ENCODE assay signal across 24 cellular contexts in the genomic region with DNA sequence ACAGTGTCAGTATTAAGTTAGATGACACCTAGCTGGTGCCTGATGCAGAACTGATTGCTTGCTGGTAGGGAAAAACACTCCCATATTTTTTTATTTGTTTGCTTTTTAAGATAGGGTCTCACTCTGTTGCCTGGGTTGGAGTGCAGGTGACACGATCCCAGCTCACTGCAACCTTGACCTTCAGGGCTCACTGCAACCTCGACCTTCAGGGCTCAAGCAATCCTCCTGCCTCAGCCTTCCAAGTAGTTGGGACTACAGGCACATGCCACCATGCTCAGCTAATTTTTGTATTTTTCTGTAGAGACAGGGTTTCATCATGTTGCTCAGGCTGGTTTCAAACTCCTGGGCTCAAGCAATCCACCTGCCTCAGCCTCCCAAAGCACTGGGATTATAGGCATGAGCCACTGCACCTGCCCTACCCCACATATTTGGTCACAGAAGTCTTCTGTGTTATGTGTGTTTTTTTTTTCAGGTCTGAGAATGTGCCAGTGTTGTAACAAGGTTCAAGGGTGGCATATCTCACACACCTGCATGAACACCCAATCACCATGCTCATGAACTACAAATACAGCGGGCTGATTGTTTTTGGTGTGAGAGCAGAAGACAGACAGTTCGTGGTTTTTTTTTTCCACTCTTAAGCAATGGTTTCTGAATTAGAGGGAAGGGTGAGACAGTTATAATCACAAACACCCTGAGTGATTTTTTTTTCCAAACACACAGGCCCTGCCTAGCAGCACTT. TPM values are rescaled to one million over a fixed set of nuclear protein-coding genes. Genes with fewer than 3 reads are reported as not detected.
DNase-seq lines count a peak whose midpoint lies in the region; ATAC-seq and TF ChIP-seq lines count a peak whose summit lies in the region.
"Had no signal": no experiment of that assay in that cellular context is flagged by ENCODE, and none has a peak within 500 bp of the region (broad histone marks: within the 10 kb centered on the region; RNA-seq: fewer than 3 reads in every experiment).

No MANE protein-coding gene starts in this region.

- H3K27ac ChIP-seq in colonic mucosa: peak overlapping the region; percentile 8
- H3K27ac ChIP-seq: 22Rv1, C4-2B, SJSA1 had no signal

- no peaks in the 10 kb centered on the region for H3K9me3 Mint-ChIP-seq in progenitor cell of endocrine pancreas (ENCODE audit: low read depth)
- H3K9me3 Mint-ChIP-seq: activated naive CD4-positive, alpha-beta T cell treated with anti-CD3 and anti-CD28 coated beads, Interleukin-2, amount 50 U/mL, for 24 hours; naive B cell had no signal

- H3K27me3 ChIP-seq in colonic mucosa: no peaks in the 10 kb centered on the region
- H3K27me3 ChIP-seq: SJSA1 had no signal

- H3K4me1 Mint-ChIP-seq in progenitor cell of endocrine pancreas (ENCODE audit: low read depth): peaks cover 2% of the 10 kb centered on the region

- no peak for TF ChIP-seq CTCF in colonic mucosa (IDR thresholded peaks at IDR 0.05)
- no peak for TF ChIP-seq CTCF in progenitor cell of endocrine pancreas (IDR thresholded peaks at IDR 0.05; ENCODE audit: unreplicated experiment)

- no peaks in the 10 kb centered on the region for H3K9me3 ChIP-seq in colonic mucosa
- H3K9me3 ChIP-seq: SJSA1 had no signal

- intact Hi-C loops in colonic mucosa (cut with DNase I): no loop called here

- H3K9ac ChIP-seq in colonic mucosa (ENCODE audit: low read depth in 2 of 2, low read length in 2 of 2): peak overlapping the region in 1 of 2 donors; percentile 5

- DNase-seq in NCI-H2029 (lab: John Stamatoyannopoulos, UW): peak; percentile 37
- DNase-seq in NCI-H2029 treated with DMSO at 0.1 percent for 48 hours (lab: John Stamatoyannopoulos, UW): no peak
- peak; percentile 50 for DNase-seq in Jurkat, Clone E6-1 (ENCODE audit: low read depth, low spot score)
- peak; percentile 41 for DNase-seq in colonic mucosa
- DNase-seq in progenitor cell of endocrine pancreas (ENCODE audit: low spot score, unreplicated experiment): no peak
- DNase-seq in NCI-H526 treated with DMSO at 0.1 percent for 48 hours (lab: John Stamatoyannopoulos, UW): no peak
- no peak for DNase-seq in Ammon's horn (ENCODE audit: low spot score)
- DNase-seq: activated CD4-positive, CD25-positive, alpha-beta regulatory T cell treated with anti-CD3 and anti-CD28 coated beads, Interleukin-2, amount 50 U/mL, for 72 hours; activated CD8-positive, alpha-beta memory T cell treated with anti-CD3 and anti-CD28 coated beads, Interleukin-2, amount 50 U/mL, for 48 hours; DMS79 treated with DMSO at 0.1 percent for 48 hours; foreskin melanocyte; GOT3; Kasumi-1; naive B cell; NCI-H1436; NCI-H446; T-helper 9 cell; trophoblast cell had no signal

- no peaks in the 10 kb centered on the region for H3K27me3 Mint-ChIP-seq in progenitor cell of endocrine pancreas
- H3K27me3 Mint-ChIP-seq: activated naive CD4-positive, alpha-beta T cell treated with anti-CD3 and anti-CD28 coated beads, Interleukin-2, amount 50 U/mL, for 24 hours; naive B cell had no signal

- H3K36me3 Mint-ChIP-seq in progenitor cell of endocrine pancreas (ENCODE audit: insufficient read depth): no peaks in the 10 kb centered on the region

- H3K4me1 ChIP-seq in colonic mucosa: peaks cover 8% of the 10 kb centered on the region

- no peak overlapping the region for H3K4me3 ChIP-seq in Jurkat, Clone E6-1 (ENCODE audit: low read length)
- no peak overlapping the region for H3K4me3 ChIP-seq in colonic mucosa
- H3K4me3 ChIP-seq: lung, SJSA1 had no signal

- ATAC-seq in GM21786 (IDR thresholded peaks at IDR 0.05; ENCODE audit: unreplicated experiment): no peak

- no peak overlapping the region for H3K4me3 Mint-ChIP-seq in progenitor cell of endocrine pancreas (ENCODE audit: low read depth)
- H3K4me3 Mint-ChIP-seq: activated naive CD4-positive, alpha-beta T cell treated with anti-CD3 and anti-CD28 coated beads, Interleukin-2, amount 50 U/mL, for 24 hours had no signal

- peak overlapping the region; percentile 83 for H3K27ac Mint-ChIP-seq in progenitor cell of endocrine pancreas

- no peaks in the 10 kb centered on the region for H3K36me3 ChIP-seq in colonic mucosa

RNA-seq across cellular contexts. Expression of a gene that starts 22.8 kb away (rescaled TPM):
- 28.2 TPM for polyA plus RNA-seq in Jurkat, Clone E6-1 (2012; ENCODE audit: insufficient read depth, insufficient read length)
- total RNA-seq in colonic mucosa (10 to 100 TPM; 46.0 to 67.0 TPM), progenitor cell of endocrine pancreas (55.4 and 59.8 TPM in 2 replicates)

RNA-seq across cellular contexts. Expression of a gene that starts 55.5 kb away (rescaled TPM):
- 386 TPM for polyA plus RNA-seq in Jurkat, Clone E6-1 (2012; ENCODE audit: insufficient read depth, insufficient read length)
- total RNA-seq in colonic mucosa (100 to 1,000 TPM in 1 of 2 donors, 10 to 100 TPM in 1; 37.1 to 168 TPM), progenitor cell of endocrine pancreas (96.5 and 106 TPM in 2 replicates)

Comparison
In these comparisons a context has a peak if more than half of its experiments do, and no peak if none do; other contexts are left out.
1. DNase-seq: peak in NCI-H2029 (single experiment), Jurkat, Clone E6-1 (single experiment) and colonic mucosa (single experiment); none in NCI-H2029 treated with DMSO at 0.1 percent for 48 hours (single experiment), progenitor cell of endocrine pancreas (single experiment), NCI-H526 treated with DMSO at 0.1 percent for 48 hours (single experiment) and Ammon's horn (single experiment).